ENCODE assay signal across 8 cellular contexts in genomic region chr4:158729716-158730559, GRCh38. TPM values are rescaled to one million over a fixed set of nuclear protein-coding genes. Genes with fewer than 3 reads are reported as not detected.
DNase-seq lines count a peak whose midpoint lies in the region; ATAC-seq, FAIRE-seq and TF ChIP-seq lines count a peak whose summit lies in the region.

No MANE protein-coding gene starts in this region.

- TF ChIP-seq CTCF in Panc1 (IDR thresholded peaks at IDR 0.05) (peak; percentile 90), ovary (IDR thresholded peaks at IDR 0.05) (peak; percentile 61 to 83 (median 77))

- H3K4me3 ChIP-seq in Panc1 (ENCODE audit: low read depth in 2 of 2, low read length in 2 of 2) (no peak overlapping the region), ovary (no peak overlapping the region)

- intact Hi-C loops in Panc1 (cut with micrococcal nuclease; ENCODE audit: unreplicated experiment): loop anchor here (1.0 to 5.0 kb wide), 2 partner anchors 120 to 462 kb away; no protein-coding TSS in a partner anchor
- intact Hi-C loops in activated T-helper 2 cell treated with anti-CD3 and anti-CD28 coated beads, Interferon-gamma antibody, Interleukin-2, Interleukin-4, amounts not matched to agents 10 μg/mL and 5 μg/mL and 100 μg/mL, durations not matched to agents 14 hours and 24 hours and 36 hours (cut with micrococcal nuclease): loop anchor here (1.0 to 10.0 kb wide), 6 partner anchors 39 to 473 kb away; partner anchors contain the start of gene FNIP2
- intact Hi-C loops in ovary (cut with DNase I): loop anchor here (5.0 to 10.0 kb wide), 6 partner anchors 115 to 475 kb away; no protein-coding TSS in a partner anchor

- ATAC-seq in GM19463 (IDR thresholded peaks at IDR 0.05; ENCODE audit: unreplicated experiment) (peak; percentile 95), Panc1 (peak; percentile 96)

- no peaks in the 10 kb centered on the region for H3K36me3 Mint-ChIP-seq in activated T-helper 2 cell treated with anti-CD3 and anti-CD28 coated beads, Interferon-gamma antibody, Interleukin-2, Interleukin-4, amounts not matched to agents 10 μg/mL and 5 μg/mL and 100 μg/mL, durations not matched to agents 14 hours and 24 hours and 36 hours (ENCODE audit: low read depth)

- no peak for TF ChIP-seq EP300 in ovary (IDR thresholded peaks at IDR 0.05)

- in situ Hi-C loops in Panc1 (cut with HindIII; ENCODE audit: low pct_unique_long_range_greater_than_20kb, low sequenced_read_pairs): no loop called here

- no peaks in the 10 kb centered on the region for H3K9me3 Mint-ChIP-seq in activated T-helper 2 cell treated with anti-CD3 and anti-CD28 coated beads, Interferon-gamma antibody, Interleukin-2, Interleukin-4, amounts not matched to agents 10 μg/mL and 5 μg/mL and 100 μg/mL, durations not matched to agents 14 hours and 24 hours and 36 hours

- peaks cover 30% of the 10 kb centered on the region for H3K4me1 Mint-ChIP-seq in activated T-helper 2 cell treated with anti-CD3 and anti-CD28 coated beads, Interferon-gamma antibody, Interleukin-2, Interleukin-4, amounts not matched to agents 10 μg/mL and 5 μg/mL and 100 μg/mL, durations not matched to agents 14 hours and 24 hours and 36 hours (ENCODE audit: low read depth)

- TF ChIP-seq POLR2A in ovary (IDR thresholded peaks at IDR 0.05) (no peak), H54 (IDR thresholded peaks at IDR 0.05; ENCODE audit: low read depth, low read length) (no peak)

- no peak overlapping the region for H3K27ac ChIP-seq in Panc1 (ENCODE audit: low read length)
- no peak overlapping the region for H3K27ac ChIP-seq in ovary

- POLR2A ChIA-PET in Panc1 (lab: Charles Lee): no interaction called here

- H3K9me3 ChIP-seq in Panc1 (ENCODE audit: control insufficient read depth, insufficient read depth, low read depth, low read length) (no peaks in the 10 kb centered on the region), ovary (no peaks in the 10 kb centered on the region)

- H3K4me1 ChIP-seq in Panc1 (ENCODE audit: control insufficient read depth, insufficient read depth, low read length): no peaks in the 10 kb centered on the region
- no peaks in the 10 kb centered on the region for H3K4me1 ChIP-seq in ovary (ENCODE audit: insufficient read depth)

- H3K27ac Mint-ChIP-seq in activated T-helper 2 cell treated with anti-CD3 and anti-CD28 coated beads, Interferon-gamma antibody, Interleukin-2, Interleukin-4, amounts not matched to agents 10 μg/mL and 5 μg/mL and 100 μg/mL, durations not matched to agents 14 hours and 24 hours and 36 hours: no peak overlapping the region

- WGBS in ovary, 3 donors: 14 to 17% (median 16%) methylated on average over 5 of the region's 5 CpGs

- CTCF ChIA-PET in Panc1 (lab: Charles Lee): interaction anchor here (1.0 kb wide), 1 partner anchor 120 kb away, joined by 3 read pairs; no protein-coding TSS in a partner anchor

- FAIRE-seq in H54 (lab: Jason Lieb, UNC): no peak

- H3K27me3 Mint-ChIP-seq in activated T-helper 2 cell treated with anti-CD3 and anti-CD28 coated beads, Interferon-gamma antibody, Interleukin-2, Interleukin-4, amounts not matched to agents 10 μg/mL and 5 μg/mL and 100 μg/mL, durations not matched to agents 14 hours and 24 hours and 36 hours (ENCODE audit: low read depth): peaks cover 30% of the 10 kb centered on the region

- DNase-seq in DMS153 (lab: John Stamatoyannopoulos, UW) (peak; percentile 45), HK-2 (ENCODE audit: unreplicated experiment) (peak; percentile 27), Panc1 (ENCODE audit: low read depth, low spot score) (peak; percentile 76), foreskin melanocyte (peak; percentile 65), ovary (peak; percentile 37 to 63 (median 52)), H54 (ENCODE audit: insufficient read length, low spot score) (no peak)
- peak; percentile 28 for DNase-seq in activated T-helper 2 cell treated with anti-CD3 and anti-CD28 coated beads, Interferon-gamma antibody, Interleukin-2, Interleukin-4, amounts not matched to agents 10 μg/mL and 5 μg/mL and 100 μg/mL, durations not matched to agents 14 hours and 24 hours and 36 hours (ENCODE audit: low spot score)

- H3K36me3 ChIP-seq in Panc1 (ENCODE audit: control insufficient read depth, insufficient read depth, low read length): no peaks in the 10 kb centered on the region
- H3K36me3 ChIP-seq in ovary: no peaks in the 10 kb centered on the region

- H3K4me3 Mint-ChIP-seq in activated T-helper 2 cell treated with anti-CD3 and anti-CD28 coated beads, Interferon-gamma antibody, Interleukin-2, Interleukin-4, amounts not matched to agents 10 μg/mL and 5 μg/mL and 100 μg/mL, durations not matched to agents 14 hours and 24 hours and 36 hours (ENCODE audit: low read depth): no peak overlapping the region

- no TSS peak for BruUV-seq in Panc1 (replicated peaks; lab: Mats Ljungman, UMichigan)

- H3K27me3 ChIP-seq in Panc1 (ENCODE audit: control insufficient read depth, insufficient read depth, low read length) (no peaks in the 10 kb centered on the region; the same call in 1 of the 2 replicates), ovary (no peaks in the 10 kb centered on the region)

RNA-seq across cellular contexts. Expression of gene PPID, which starts 6.7 kb away (rescaled TPM):
- total RNA-seq in Panc1 (2021; ENCODE audit: unreplicated experiment) (23.3 TPM), ovary (10 to 100 TPM; 10.9 to 18.2 (median 14.5) TPM)
- 17.8 TPM for polyA plus RNA-seq in Panc1 (2012; ENCODE audit: insufficient read length)
- total RNA-seq in activated T-helper 2 cell treated with anti-CD3 and anti-CD28 coated beads, Interferon-gamma antibody, Interleukin-2, Interleukin-4, amounts not matched to agents 10 μg/mL and 5 μg/mL and 100 μg/mL, durations not matched to agents 14 hours and 24 hours and 36 hours: 56.8 and 58.5 TPM in 2 replicates
- 10 to 100 TPM; 14.8 to 54.8 TPM for polyA plus RNA-seq in ovary

RNA-seq across cellular contexts. Expression of gene FNIP2, which starts 38.9 kb away (rescaled TPM):
- total RNA-seq in Panc1 (2021; ENCODE audit: unreplicated experiment) (17.7 TPM), ovary (10 to 100 TPM; 10.8 to 34.1 (median 20.9) TPM)
- 6.1 TPM for polyA plus RNA-seq in Panc1 (2012; ENCODE audit: insufficient read length)
- 10.5 and 11.9 TPM in 2 replicates for total RNA-seq in activated T-helper 2 cell treated with anti-CD3 and anti-CD28 coated beads, Interferon-gamma antibody, Interleukin-2, Interleukin-4, amounts not matched to agents 10 μg/mL and 5 μg/mL and 100 μg/mL, durations not matched to agents 14 hours and 24 hours and 36 hours
- polyA plus RNA-seq in ovary: 10 to 100 TPM in 1 of 2 donors, 1 to 10 TPM in 1; 6.1 to 18.3 TPM

RNA-seq across cellular contexts. Expression of gene ETFDH, which starts 57.8 kb away (rescaled TPM):
- total RNA-seq in Panc1 (2021; ENCODE audit: unreplicated experiment) (23.7 TPM), ovary (10 to 100 TPM; 13.6 to 26.7 (median 19.5) TPM)
- polyA plus RNA-seq in Panc1 (2012; ENCODE audit: insufficient read length): 34.1 TPM
- 21.6 and 23.8 TPM in 2 replicates for total RNA-seq in activated T-helper 2 cell treated with anti-CD3 and anti-CD28 coated beads, Interferon-gamma antibody, Interleukin-2, Interleukin-4, amounts not matched to agents 10 μg/mL and 5 μg/mL and 100 μg/mL, durations not matched to agents 14 hours and 24 hours and 36 hours
- 10 to 100 TPM; 15.1 to 35.9 TPM for polyA plus RNA-seq in ovary

RNA-seq across cellular contexts. Expression of gene C4orf46, which starts 58.3 kb away (rescaled TPM):
- 12.2 TPM for total RNA-seq in Panc1 (2021; ENCODE audit: unreplicated experiment)
- 4.7 TPM for polyA plus RNA-seq in Panc1 (2012; ENCODE audit: insufficient read length)
- 16.0 and 17.0 TPM in 2 replicates for total RNA-seq in activated T-helper 2 cell treated with anti-CD3 and anti-CD28 coated beads, Interferon-gamma antibody, Interleukin-2, Interleukin-4, amounts not matched to agents 10 μg/mL and 5 μg/mL and 100 μg/mL, durations not matched to agents 14 hours and 24 hours and 36 hours
- 1 to 10 TPM; 3.6 to 6.4 (median 4.5) TPM for total RNA-seq in ovary
- 1 to 10 TPM; 4.6 to 6.0 TPM for polyA plus RNA-seq in ovary
